20 cellular contexts compared by ENCODE assay signal in the genomic region with DNA sequence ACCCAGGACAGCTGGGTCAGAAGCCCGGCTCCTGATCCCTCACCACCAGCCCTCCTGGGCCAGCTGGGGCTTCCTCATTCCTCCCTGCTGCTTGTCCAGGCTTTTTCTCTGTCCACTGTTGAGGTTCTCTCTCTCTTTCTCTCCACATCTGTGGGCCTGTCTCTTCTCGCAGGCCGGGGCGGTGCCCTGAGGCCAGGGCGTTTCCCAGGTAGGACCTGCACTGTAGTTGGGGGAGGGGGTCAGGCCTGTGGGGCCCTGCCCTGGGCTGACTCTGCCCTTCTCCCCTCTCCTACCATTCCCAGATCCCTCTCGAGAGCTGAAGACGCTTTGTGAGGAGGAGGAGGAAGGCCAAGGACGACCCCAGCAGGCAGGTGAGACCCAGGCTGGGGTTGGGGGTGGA.
"Had no signal": no experiment of that assay in that cellular context is flagged by ENCODE, and none has a peak within 500 bp of the region (broad histone marks: within the 10 kb centered on the region; RNA-seq: fewer than 3 reads in every experiment).

No MANE protein-coding gene starts in this region.

- H3K4me3 ChIP-seq: lower lobe of right lung, suprapubic skin had no signal

- H3K36me3 Mint-ChIP-seq: type B pancreatic cell had no signal

- H3K4me3 Mint-ChIP-seq: activated CD8-positive, alpha-beta memory T cell treated with anti-CD3 and anti-CD28 coated beads, Interleukin-2, amount 10 ng/mL, durations not matched to agents 7 days and 5 days; activated naive CD4-positive, alpha-beta T cell treated with anti-CD3 and anti-CD28 coated beads for 36 hours; nephron; stimulated activated naive CD8-positive, alpha-beta T cell treated with anti-CD3 and anti-CD28 coated beads, Interleukin-15, Interleukin-2, amounts not matched to agents 100 ng/mL and 50 ng/mL, for 24 hours; type B pancreatic cell had no signal

- DNase-seq: activated CD4-positive, alpha-beta T cell treated with anti-CD3 and anti-CD28 coated beads for 1 hour; activated CD4-positive, alpha-beta T cell treated with anti-CD3 and anti-CD28 coated beads, Interleukin-2, amount 50 U/mL, for 48 hours; activated CD8-positive, alpha-beta memory T cell treated with anti-CD3 and anti-CD28 coated beads, Interleukin-2, amount 10 ng/mL, durations not matched to agents 7 days and 5 days; activated naive CD4-positive, alpha-beta T cell treated with anti-CD3 and anti-CD28 coated beads for 36 hours; dermis blood vessel endothelial cell; effector memory CD4-positive, alpha-beta T cell; foreskin fibroblast; hypothalamus; islet precursor cell; left colon; lower lobe of right lung; nucleus accumbens; stimulated activated CD8-positive, alpha-beta memory T cell treated with anti-CD3 and anti-CD28 coated beads, Interleukin-4, amount 100 ng/mL, for 48 hours; T-helper 2 cell had no signal

- H3K27ac ChIP-seq: lower lobe of right lung, suprapubic skin, VCaP had no signal

- ATAC-seq: activated CD8-positive, alpha-beta memory T cell treated with anti-CD3 and anti-CD28 coated beads, Interleukin-2, amount 10 ng/mL, durations not matched to agents 7 days and 5 days; left colon; lower lobe of right lung had no signal

- H3K27ac Mint-ChIP-seq: activated CD8-positive, alpha-beta memory T cell treated with anti-CD3 and anti-CD28 coated beads, Interleukin-2, amount 10 ng/mL, durations not matched to agents 7 days and 5 days; activated naive CD4-positive, alpha-beta T cell treated with anti-CD3 and anti-CD28 coated beads for 36 hours; activated T-helper 2 cell treated with anti-CD3 and anti-CD28 coated beads, Interferon-gamma antibody, Interleukin-2, Interleukin-4, amounts not matched to agents 10 μg/mL and 5 μg/mL and 100 μg/mL, durations not matched to agents 14 hours and 24 hours and 36 hours; nephron; stimulated activated naive CD8-positive, alpha-beta T cell treated with anti-CD3 and anti-CD28 coated beads, Interleukin-15, Interleukin-2, amounts not matched to agents 100 ng/mL and 50 ng/mL, for 24 hours; type B pancreatic cell had no signal

- H3K27me3 ChIP-seq: suprapubic skin had no signal

- H3K9me3 Mint-ChIP-seq: activated naive CD4-positive, alpha-beta T cell treated with anti-CD3 and anti-CD28 coated beads for 36 hours; activated T-helper 2 cell treated with anti-CD3 and anti-CD28 coated beads, Interferon-gamma antibody, Interleukin-2, Interleukin-4, amounts not matched to agents 10 μg/mL and 5 μg/mL and 100 μg/mL, durations not matched to agents 14 hours and 24 hours and 36 hours; nephron; stimulated activated naive CD8-positive, alpha-beta T cell treated with anti-CD3 and anti-CD28 coated beads, Interleukin-15, Interleukin-2, amounts not matched to agents 100 ng/mL and 50 ng/mL, for 24 hours; type B pancreatic cell had no signal

- H3K9me3 ChIP-seq: lower lobe of right lung, suprapubic skin had no signal

- H3K27me3 Mint-ChIP-seq: activated CD8-positive, alpha-beta memory T cell treated with anti-CD3 and anti-CD28 coated beads, Interleukin-2, amount 10 ng/mL, durations not matched to agents 7 days and 5 days; stimulated activated naive CD8-positive, alpha-beta T cell treated with anti-CD3 and anti-CD28 coated beads, Interleukin-15, Interleukin-2, amounts not matched to agents 100 ng/mL and 50 ng/mL, for 24 hours had no signal
